In genomic region chr9:35161713-35162604, GRCh38 we compare ENCODE assay signal across 8 cellular contexts. TPM values are rescaled to one million over a fixed set of nuclear protein-coding genes. Genes with fewer than 3 reads are reported as not detected.
A peak's percentile ranks its signal among the peaks of the same experiment; 100 is the strongest.
DNase-seq lines count a peak whose midpoint lies in the region; ATAC-seq and TF ChIP-seq lines count a peak whose summit lies in the region.

Gene UNC13B (plus strand): TSS chr9:35162009. CDS start chr9:35162284, 275 bp downstream.

- intact Hi-C loops in PC-9 (cut with micrococcal nuclease; ENCODE audit: unreplicated experiment) (no loop called here), esophagus muscularis mucosa (cut with DNase I) (loop anchor here (5.0 kb wide), 1 partner anchor 45 kb away; the partner anchor contains the start of gene ATOSB)

- BruUV-seq in PC-9 (replicated peaks; lab: Mats Ljungman, UMichigan), result no TSS peak

- peak within 1 kb of the TSS; percentile 57 to 83 (median 77) for H3K9ac ChIP-seq in BLaER1 treated with 17β-estradiol and CSF1 and Interleukin-3, amounts not matched to agents 10 nM and 100 nM
- H3K9ac ChIP-seq in HUES64 (ENCODE audit: low read depth, low read length), result peak within 1 kb of the TSS; percentile 73
- peak within 1 kb of the TSS; percentile 62 for H3K9ac ChIP-seq in mucosa of stomach (ENCODE audit: low read length)

- TF ChIP-seq CTCF in PC-9 (conservative IDR thresholded peaks at IDR 0.05) (no peak), esophagus muscularis mucosa (IDR thresholded peaks at IDR 0.05) (peak in 2 of 3 experiments; percentile 7 to 9)

- peak within 1 kb of the TSS; percentile 67 to 93 (median 91) for H3K4me2 ChIP-seq in BLaER1 treated with 17β-estradiol and CSF1 and Interleukin-3, amounts not matched to agents 10 nM and 100 nM
- H3K4me2 ChIP-seq in PC-9, result peak within 1 kb of the TSS; percentile 64

- no peaks in the 10 kb centered on the region for H4K20me1 ChIP-seq in BLaER1 treated with 17β-estradiol and CSF1 and Interleukin-3, amounts not matched to agents 10 nM and 100 nM
- H4K20me1 ChIP-seq in PC-9 (ENCODE audit: insufficient read depth), result no peaks in the 10 kb centered on the region

- WGBS in HUES64, result under 1% methylated on average over 70 of the region's 70 CpGs
- WGBS in esophagus muscularis mucosa, result under 1% methylated on average over 33 of the region's 70 CpGs

- H3K36me3 ChIP-seq in BLaER1 treated with 17β-estradiol and CSF1 and Interleukin-3, amounts not matched to agents 10 nM and 100 nM, result no peaks in the 10 kb centered on the region
- H3K36me3 ChIP-seq in HUES64 (ENCODE audit: insufficient read depth, low read length) (no peaks in the 10 kb centered on the region), PC-9 (ENCODE audit: low read depth) (no peaks in the 10 kb centered on the region), esophagus muscularis mucosa (no peaks in the 10 kb centered on the region), mucosa of stomach (ENCODE audit: control insufficient read depth, insufficient read depth, low read length) (no peaks in the 10 kb centered on the region)

- peak; percentile 35 for TF ChIP-seq POLR2A in esophagus muscularis mucosa (IDR thresholded peaks at IDR 0.05; ENCODE audit: low read depth)

- no peak for TF ChIP-seq EP300 in esophagus muscularis mucosa (IDR thresholded peaks at IDR 0.05)

- H3K27ac ChIP-seq in BLaER1 treated with 17β-estradiol and CSF1 and Interleukin-3, amounts not matched to agents 10 nM and 100 nM, result peak within 1 kb of the TSS in 9 of 11 experiments; percentile 16 to 80 (median 56); a peak in 14 of 22 replicates
- peak within 1 kb of the TSS; percentile 56; the same call in 1 of the 2 replicates for H3K27ac ChIP-seq in HUES64 (ENCODE audit: low read depth, low read length)
- H3K27ac ChIP-seq in PC-9, result no peak within 1 kb of the TSS
- H3K27ac ChIP-seq in esophagus muscularis mucosa (replicated peaks in 1 of 4), result peak within 1 kb of the TSS; percentile 92 to 97 (median 94)

- no peaks in the 10 kb centered on the region for H3K9me2 ChIP-seq in PC-9 (ENCODE audit: insufficient read depth)

- H3K4me3 ChIP-seq in BLaER1 treated with 17β-estradiol and CSF1 and Interleukin-3, amounts not matched to agents 10 nM and 100 nM, result peak within 1 kb of the TSS; percentile 77 to 92 (median 84)
- H3K4me3 ChIP-seq in HUES64 (ENCODE audit: low read length), result peak within 1 kb of the TSS; percentile 90
- H3K4me3 ChIP-seq in PC-9, result peak within 1 kb of the TSS; percentile 51; the same call in 1 of the 2 replicates
- peak within 1 kb of the TSS; percentile 76 to 94 (median 82) for H3K4me3 ChIP-seq in esophagus muscularis mucosa
- peak within 1 kb of the TSS; percentile 56 for H3K4me3 ChIP-seq in mucosa of stomach (ENCODE audit: low read length)

- peaks cover 0 to 18% (median 14%) of the 10 kb centered on the region in 11 experiments; a peak in 13 of 22 replicates for H3K27me3 ChIP-seq in BLaER1 treated with 17β-estradiol and CSF1 and Interleukin-3, amounts not matched to agents 10 nM and 100 nM
- H3K27me3 ChIP-seq in HUES64 (ENCODE audit: insufficient read depth, low read length), result no peaks in the 10 kb centered on the region
- H3K27me3 ChIP-seq in PC-9 (ENCODE audit: insufficient read depth, low read depth), result no peaks in the 10 kb centered on the region
- H3K27me3 ChIP-seq in esophagus muscularis mucosa, result no peaks in the 10 kb centered on the region
- H3K27me3 ChIP-seq in mucosa of stomach (ENCODE audit: control insufficient read depth, insufficient read depth, low read length), result no peaks in the 10 kb centered on the region

- H3K9me3 ChIP-seq in BLaER1 treated with 17β-estradiol and CSF1 and Interleukin-3, amounts not matched to agents 10 nM and 100 nM (replicated peaks in 1 of 11), result peaks cover 15 to 44% (median 27%) of the 10 kb centered on the region in 11 experiments; a peak in 18 of 22 replicates
- H3K9me3 ChIP-seq in HUES64 (ENCODE audit: insufficient read depth, low read depth, low read length), result no peaks in the 10 kb centered on the region
- no peaks in the 10 kb centered on the region; the same call in 1 of the 2 replicates for H3K9me3 ChIP-seq in PC-9 (ENCODE audit: insufficient read depth, low read depth)
- no peaks in the 10 kb centered on the region for H3K9me3 ChIP-seq in esophagus muscularis mucosa
- H3K9me3 ChIP-seq in mucosa of stomach (ENCODE audit: control insufficient read depth, low read length), result no peaks in the 10 kb centered on the region

- H3F3A ChIP-seq in PC-9 (ENCODE audit: insufficient read depth, low read depth), result no peaks in the 10 kb centered on the region

- CTCF ChIA-PET in PC-9 (lab: Charles Lee), result interaction anchor here (0.7 kb wide), 1 partner anchor 46 kb away, joined by 4 read pairs; the partner anchor contains the start of gene ATOSB

- POLR2A ChIA-PET in PC-9 (lab: Charles Lee; ENCODE audit: unreplicated experiment), result no interaction called here

- DNase-seq in PC-9 (peak; percentile 17 to 53), activated T-helper 1 cell treated with Interleukin-2 at 50 U/mL for 16 hours (ENCODE audit: low read depth) (peak; percentile 57), esophagus muscularis mucosa (ENCODE audit: extremely low spot score) (peak; percentile 98)
- DNase-seq in stimulated activated CD8-positive, alpha-beta memory T cell treated with anti-CD3 and anti-CD28 coated beads, Interleukin-4, amount 100 ng/mL, for 4 hours (ENCODE audit: low read depth in 2 of 2, low spot score in 1 of 2), result peak; percentile 46 to 48

- ATAC-seq in GM19467 (IDR thresholded peaks at IDR 0.05; ENCODE audit: unreplicated experiment), result peak; percentile 47

- H3K4me1 ChIP-seq in BLaER1 treated with 17β-estradiol and CSF1 and Interleukin-3, amounts not matched to agents 10 nM and 100 nM, result peaks cover 33 to 46% (median 38%) of the 10 kb centered on the region in 10 experiments
- peaks cover 20% of the 10 kb centered on the region for H3K4me1 ChIP-seq in HUES64 (ENCODE audit: insufficient read depth, low read length)
- no peaks in the 10 kb centered on the region for H3K4me1 ChIP-seq in PC-9 (replicated peaks; ENCODE audit: insufficient read depth)
- H3K4me1 ChIP-seq in esophagus muscularis mucosa, result peaks cover 7 to 35% (median 28%) of the 10 kb centered on the region in 4 donors
- no peaks in the 10 kb centered on the region for H3K4me1 ChIP-seq in mucosa of stomach (ENCODE audit: control insufficient read depth, insufficient read depth, low read length)

- peak within 1 kb of the TSS; percentile 72 for H2AFZ ChIP-seq in PC-9

- H3K79me2 ChIP-seq in PC-9 (ENCODE audit: low read depth), result no peaks in the 10 kb centered on the region

RNA-seq across cellular contexts. Expression of gene UNC13B, which starts in this region (rescaled TPM):
- 21.8 TPM for polyA plus RNA-seq in HUES64 (2013, experiment 1 of 2)
- polyA plus RNA-seq in HUES64 (2013, experiment 2 of 2), result 23.8 TPM
- not detected in 2 replicates for total RNA-seq in PC-9 (2021)
- 10 to 100 TPM; 21.9 to 30.7 (median 28.7) TPM for total RNA-seq in esophagus muscularis mucosa

Comparison
In these comparisons a context has a peak if more than half of its experiments do, and no peak if none do; other contexts are left out.
1. RNA of gene UNC13B (total RNA-seq): 21.9 to 30.7 TPM in esophagus muscularis mucosa; not detected in PC-9; every median in the first group is over 10 times any median in the second.
2. Peak in DNase-seq, H3K4me3 ChIP-seq and H3K4me2 ChIP-seq in PC-9; RNA of the gene not detected or under 1 TPM.
3. DNase-seq: peak in every context shown above with its lines; median percentile 98 in esophagus muscularis mucosa; 57 in activated T-helper 1 cell treated with Interleukin-2 at 50 U/mL for 16 hours; 47 in stimulated activated CD8-positive, alpha-beta memory T cell treated with anti-CD3 and anti-CD28 coated beads, Interleukin-4, amount 100 ng/mL, for 4 hours; 35 in PC-9.
4. Peak in every context shown above with its lines, with median percentiles within 50 percentile points of each other: H3K4me3 ChIP-seq and H3K9ac ChIP-seq.